In the genomic region with DNA sequence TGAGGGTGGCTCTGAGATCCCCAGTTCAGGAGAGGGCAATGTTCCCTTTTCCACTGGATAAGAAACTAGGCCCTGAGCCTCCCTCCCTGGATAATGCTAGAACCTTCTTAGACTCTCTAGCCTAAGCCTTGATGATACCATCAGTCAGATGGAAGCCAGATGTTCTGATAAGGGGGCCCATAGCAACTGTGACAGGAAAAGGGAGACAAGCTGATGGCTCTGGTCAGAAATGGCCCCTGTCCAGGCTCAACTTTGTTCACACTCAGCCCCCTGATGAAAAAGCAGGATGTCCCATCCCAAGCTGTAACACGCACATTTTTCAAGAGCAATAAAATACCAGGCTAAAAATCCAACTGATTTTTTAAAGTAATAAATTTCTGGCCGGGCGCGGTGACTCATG, we compare ENCODE assay signal across 18 cellular contexts. TPM values are rescaled to one million over a fixed set of nuclear protein-coding genes. Genes with fewer than 3 reads are reported as not detected.
"Had no signal": no experiment of that assay in that cellular context is flagged by ENCODE, and none has a peak within 500 bp of the region (broad histone marks: within the 10 kb centered on the region; RNA-seq: fewer than 3 reads in every experiment).

No MANE protein-coding gene starts in this region.

- H3K4me3 Mint-ChIP-seq: central memory CD8-positive, alpha-beta T cell; natural killer cell; neural progenitor cell had no signal

- H3K9me3 Mint-ChIP-seq: central memory CD8-positive, alpha-beta T cell; natural killer cell; neural progenitor cell had no signal

- H3K4me3 ChIP-seq: neural progenitor cell, pancreas, suprapubic skin, tibial artery had no signal

- H2AFZ ChIP-seq: neural progenitor cell had no signal

- H3K27ac Mint-ChIP-seq: natural killer cell, neural progenitor cell, progenitor cell of endocrine pancreas had no signal

- H3K9me3 ChIP-seq: pancreas, suprapubic skin, tibial artery had no signal

- H3K36me3 ChIP-seq: neural progenitor cell, pancreas, suprapubic skin, tibial artery had no signal

- H3K27me3 ChIP-seq: pancreas, suprapubic skin had no signal

- H3K27ac ChIP-seq: foreskin keratinocyte, neural progenitor cell, pancreas, suprapubic skin, tibial artery had no signal

- H3K9ac ChIP-seq: neural progenitor cell had no signal

- H3K36me3 Mint-ChIP-seq: natural killer cell, neural progenitor cell had no signal

- H3K4me1 Mint-ChIP-seq: central memory CD8-positive, alpha-beta T cell had no signal

- H3K4me2 ChIP-seq: neural progenitor cell had no signal

- DNase-seq: effector memory CD4-positive, alpha-beta T cell; foreskin keratinocyte; hippocampal formation; mammary epithelial cell; natural killer cell; occipital lobe; small intestine; stimulated activated CD4-positive, alpha-beta T cell treated with anti-CD3 and anti-CD28 coated beads, Interleukin-2, amount 100 ng/mL, for 48 hours; stimulated activated naive CD4-positive, alpha-beta T cell treated with Interleukin-2 at 50 U/mL for 16 hours; tibial artery had no signal

- H3K4me1 ChIP-seq: neural progenitor cell, tibial artery had no signal

- ATAC-seq: esophagus mucosa, foreskin keratinocyte, natural killer cell, pancreas, right cardiac atrium had no signal

RNA-seq across cellular contexts. Expression of a gene that starts 36.3 kb away (rescaled TPM):
- total RNA-seq: myocyte, natural killer cell, occipital lobe, progenitor cell of endocrine pancreas had no signal
